In the genomic region with DNA sequence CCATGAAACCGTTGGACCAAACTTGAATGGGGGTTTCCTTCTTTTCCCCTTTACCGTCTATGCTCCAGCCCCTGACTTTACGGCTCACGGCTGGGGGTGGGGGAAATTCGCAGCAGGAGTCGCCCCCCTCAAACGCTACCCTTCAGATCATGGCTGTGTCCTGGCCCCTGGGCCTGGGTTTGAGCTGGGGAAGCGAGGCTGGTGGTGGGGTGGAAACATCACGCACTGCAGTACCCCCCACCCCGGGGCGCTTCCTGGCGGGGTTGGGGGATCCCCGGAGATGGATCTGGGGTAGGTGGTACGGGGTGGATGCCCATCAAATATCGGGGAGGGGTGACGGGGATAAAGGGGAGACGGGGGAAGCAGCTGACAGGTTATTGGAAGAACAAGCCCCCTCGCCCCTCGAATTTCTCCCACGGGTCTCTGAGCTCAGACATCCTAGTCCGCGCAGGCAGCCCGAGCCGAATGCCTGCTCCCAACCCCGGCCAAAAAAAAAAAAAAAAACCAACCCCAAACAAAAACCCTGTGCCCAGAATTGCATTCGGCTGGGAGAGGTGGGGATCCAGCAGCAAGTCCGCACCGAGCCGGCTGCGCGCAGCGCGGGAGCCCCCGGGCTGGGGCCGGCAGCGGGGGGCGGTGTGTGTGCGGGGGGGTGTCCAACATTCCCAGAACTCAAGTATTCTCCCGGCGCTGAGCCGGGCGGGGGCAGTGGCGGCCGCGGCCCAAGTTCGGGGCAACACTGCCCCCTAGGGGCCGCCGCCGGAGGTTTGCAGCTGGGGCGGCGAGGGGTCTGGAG, we compare ENCODE assay signal across 1 cellular context.
TF ChIP-seq lines count a peak whose summit lies in the region.

No MANE protein-coding gene starts in this region.

TF ChIP-seq in K562, 482 proteins besides CTCF, POLR2A, EP300 and RAD21 (continued from another document and continues in another):
- TF ChIP-seq EHMT2 (IDR thresholded peaks at IDR 0.05) = no peak
- no peak for TF ChIP-seq ARHGAP35 (IDR thresholded peaks at IDR 0.05; ENCODE audit: partially characterized antibody)
- TF ChIP-seq, protein P1, sequence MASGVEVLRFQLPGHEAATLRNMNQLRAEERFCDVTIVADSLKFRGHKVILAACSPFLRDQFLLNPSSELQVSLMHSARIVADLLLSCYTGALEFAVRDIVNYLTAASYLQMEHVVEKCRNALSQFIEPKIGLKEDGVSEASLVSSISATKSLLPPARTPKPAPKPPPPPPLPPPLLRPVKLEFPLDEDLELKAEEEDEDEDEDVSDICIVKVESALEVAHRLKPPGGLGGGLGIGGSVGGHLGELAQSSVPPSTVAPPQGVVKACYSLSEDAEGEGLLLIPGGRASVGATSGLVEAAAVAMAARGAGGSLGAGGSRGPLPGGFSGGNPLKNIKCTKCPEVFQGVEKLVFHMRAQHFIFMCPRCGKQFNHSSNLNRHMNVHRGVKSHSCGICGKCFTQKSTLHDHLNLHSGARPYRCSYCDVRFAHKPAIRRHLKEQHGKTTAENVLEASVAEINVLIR (CRISPR knock-in tag; IDR thresholded peaks at IDR 0.05) = no peak
- TF ChIP-seq CTCFL (IDR thresholded peaks at IDR 0.05; ENCODE audit: borderline replicate concordance, insufficient read depth, low read depth, low read length, poor library complexity, severe bottlenecking) = peak; percentile 60
- no peak; the same call in 1 of the 2 replicates for TF ChIP-seq SMARCE1 (IDR thresholded peaks at IDR 0.05)
- TF ChIP-seq PYGO2 (tag; IDR thresholded peaks at IDR 0.05) = no peak
- 0 out of 2 replicates have a peak, but pooled peaks have one; percentile 43 for TF ChIP-seq ZBTB40 (IDR thresholded peaks at IDR 0.05)
- TF ChIP-seq ZBTB40 (CRISPR knock-in tag; IDR thresholded peaks at IDR 0.05) = no peak
- TF ChIP-seq, protein P2, sequence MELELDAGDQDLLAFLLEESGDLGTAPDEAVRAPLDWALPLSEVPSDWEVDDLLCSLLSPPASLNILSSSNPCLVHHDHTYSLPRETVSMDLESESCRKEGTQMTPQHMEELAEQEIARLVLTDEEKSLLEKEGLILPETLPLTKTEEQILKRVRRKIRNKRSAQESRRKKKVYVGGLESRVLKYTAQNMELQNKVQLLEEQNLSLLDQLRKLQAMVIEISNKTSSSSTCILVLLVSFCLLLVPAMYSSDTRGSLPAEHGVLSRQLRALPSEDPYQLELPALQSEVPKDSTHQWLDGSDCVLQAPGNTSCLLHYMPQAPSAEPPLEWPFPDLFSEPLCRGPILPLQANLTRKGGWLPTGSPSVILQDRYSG (tag; conservative IDR thresholded peaks at IDR 0.05; ENCODE audit: low read depth) = no peak
- no peak for TF ChIP-seq ZNF263 (CRISPR knock-in tag; IDR thresholded peaks at IDR 0.05; ENCODE audit: borderline replicate concordance)
- TF ChIP-seq BCOR (IDR thresholded peaks at IDR 0.05) = peak; percentile 50
- no peak for TF ChIP-seq HMG20A (CRISPR knock-in tag; conservative IDR thresholded peaks at IDR 0.05)
- peak; percentile 83 for TF ChIP-seq SMARCA4 (IDR thresholded peaks at IDR 0.05)
- TF ChIP-seq ZNF668 (CRISPR knock-in tag; IDR thresholded peaks at IDR 0.05) = 0 out of 2 replicates have a peak, but pooled peaks have one; percentile 14
- peak; percentile 27; the same call in 1 of the 2 replicates for TF ChIP-seq PHF8 (IDR thresholded peaks at IDR 0.05; ENCODE audit: borderline replicate concordance, low read length)
- TF ChIP-seq POLR3A (IDR thresholded peaks at IDR 0.05; ENCODE audit: borderline replicate concordance, extremely low read depth, insufficient read depth, insufficient read length) = no peak
- no peak for TF ChIP-seq RBM14 (IDR thresholded peaks at IDR 0.05; ENCODE audit: borderline replicate concordance, insufficient read depth, low read depth, low read length)
- peak; percentile 71 for TF ChIP-seq POLR2G (IDR thresholded peaks at IDR 0.05; ENCODE audit: low read depth, low read length)
- TF ChIP-seq ZNF75A (CRISPR knock-in tag; IDR thresholded peaks at IDR 0.05) = no peak
- no peak for TF ChIP-seq KLF1 (tag; IDR thresholded peaks at IDR 0.05)
- TF ChIP-seq ZNF274 (IDR thresholded peaks at IDR 0.05; ENCODE audit: borderline replicate concordance, low read depth, low read length) = no peak
- 0 out of 2 replicates have a peak, but pooled peaks have one; percentile 11 for TF ChIP-seq MTA2 (IDR thresholded peaks at IDR 0.05; ENCODE audit: low read depth)
- no peak for TF ChIP-seq ZNF79 (CRISPR knock-in tag; IDR thresholded peaks at IDR 0.05; ENCODE audit: low read depth)
- TF ChIP-seq RB1 (IDR thresholded peaks at IDR 0.05; ENCODE audit: low read depth) = peak; percentile 94
- no peak for TF ChIP-seq ERF (CRISPR knock-in tag; IDR thresholded peaks at IDR 0.05)
- no peak for TF ChIP-seq NFYB (IDR thresholded peaks at IDR 0.05; ENCODE audit: extremely low read depth, insufficient read length)
- no peak for TF ChIP-seq PTTG1 (tag; IDR thresholded peaks at IDR 0.05; ENCODE audit: low read depth)
- TF ChIP-seq, protein P3, sequence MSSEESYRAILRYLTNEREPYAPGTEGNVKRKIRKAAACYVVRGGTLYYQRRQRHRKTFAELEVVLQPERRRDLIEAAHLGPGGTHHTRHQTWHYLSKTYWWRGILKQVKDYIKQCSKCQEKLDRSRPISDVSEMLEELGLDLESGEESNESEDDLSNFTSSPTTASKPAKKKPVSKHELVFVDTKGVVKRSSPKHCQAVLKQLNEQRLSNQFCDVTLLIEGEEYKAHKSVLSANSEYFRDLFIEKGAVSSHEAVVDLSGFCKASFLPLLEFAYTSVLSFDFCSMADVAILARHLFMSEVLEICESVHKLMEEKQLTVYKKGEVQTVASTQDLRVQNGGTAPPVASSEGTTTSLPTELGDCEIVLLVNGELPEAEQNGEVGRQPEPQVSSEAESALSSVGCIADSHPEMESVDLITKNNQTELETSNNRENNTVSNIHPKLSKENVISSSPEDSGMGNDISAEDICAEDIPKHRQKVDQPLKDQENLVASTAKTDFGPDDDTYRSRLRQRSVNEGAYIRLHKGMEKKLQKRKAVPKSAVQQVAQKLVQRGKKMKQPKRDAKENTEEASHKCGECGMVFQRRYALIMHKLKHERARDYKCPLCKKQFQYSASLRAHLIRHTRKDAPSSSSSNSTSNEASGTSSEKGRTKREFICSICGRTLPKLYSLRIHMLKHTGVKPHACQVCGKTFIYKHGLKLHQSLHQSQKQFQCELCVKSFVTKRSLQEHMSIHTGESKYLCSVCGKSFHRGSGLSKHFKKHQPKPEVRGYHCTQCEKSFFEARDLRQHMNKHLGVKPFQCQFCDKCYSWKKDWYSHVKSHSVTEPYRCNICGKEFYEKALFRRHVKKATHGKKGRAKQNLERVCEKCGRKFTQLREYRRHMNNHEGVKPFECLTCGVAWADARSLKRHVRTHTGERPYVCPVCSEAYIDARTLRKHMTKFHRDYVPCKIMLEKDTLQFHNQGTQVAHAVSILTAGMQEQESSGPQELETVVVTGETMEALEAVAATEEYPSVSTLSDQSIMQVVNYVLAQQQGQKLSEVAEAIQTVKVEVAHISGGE (CRISPR knock-in tag; IDR thresholded peaks at IDR 0.05) = no peak
- TF ChIP-seq GATAD2B (IDR thresholded peaks at IDR 0.05; ENCODE audit: borderline replicate concordance) = peak; percentile 95; the same call in 1 of the 2 replicates
- TF ChIP-seq, protein P4, sequence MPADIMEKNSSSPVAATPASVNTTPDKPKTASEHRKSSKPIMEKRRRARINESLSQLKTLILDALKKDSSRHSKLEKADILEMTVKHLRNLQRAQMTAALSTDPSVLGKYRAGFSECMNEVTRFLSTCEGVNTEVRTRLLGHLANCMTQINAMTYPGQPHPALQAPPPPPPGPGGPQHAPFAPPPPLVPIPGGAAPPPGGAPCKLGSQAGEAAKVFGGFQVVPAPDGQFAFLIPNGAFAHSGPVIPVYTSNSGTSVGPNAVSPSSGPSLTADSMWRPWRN (IDR thresholded peaks at IDR 0.05; ENCODE audit: low read depth) = 0 out of 2 replicates have a peak, but pooled peaks have one; percentile 46
- no peak for TF ChIP-seq BMI1 (IDR thresholded peaks at IDR 0.05; ENCODE audit: low read length)
- TF ChIP-seq RBM25 (IDR thresholded peaks at IDR 0.05; ENCODE audit: low read depth, low read length, severe bottlenecking) = no peak
- no peak for TF ChIP-seq PTBP1 (IDR thresholded peaks at IDR 0.05; ENCODE audit: low read depth, low read length)
- no peak for TF ChIP-seq STAT6 (CRISPR knock-in tag; IDR thresholded peaks at IDR 0.05)
- no peak for TF ChIP-seq ZEB2 (IDR thresholded peaks at IDR 0.05)
- no peak; the same call in 1 of the 2 replicates for TF ChIP-seq HCFC1 (IDR thresholded peaks at IDR 0.05; ENCODE audit: low read depth, low read length)
